10 cellular contexts compared by ENCODE assay signal in genomic region chr16:24989417-24989978, GRCh38. TPM values are rescaled to one million over a fixed set of nuclear protein-coding genes. Genes with fewer than 3 reads are reported as not detected.
DNase-seq lines count a peak whose midpoint lies in the region; ATAC-seq and TF ChIP-seq lines count a peak whose summit lies in the region.
"Had no signal": no experiment of that assay in that cellular context is flagged by ENCODE, and none has a peak within 500 bp of the region (broad histone marks: within the 10 kb centered on the region; RNA-seq: fewer than 3 reads in every experiment).

No MANE protein-coding gene starts in this region.

- peaks cover 24% of the 10 kb centered on the region for H3K4me1 ChIP-seq in CD4-positive, CD25-positive, alpha-beta regulatory T cell (ENCODE audit: control insufficient read depth, insufficient read depth, low read length, poor library complexity, severe bottlenecking)
- H3K4me1 ChIP-seq in SJCRH30: peaks cover 32% of the 10 kb centered on the region
- H3K4me1 ChIP-seq in skeletal muscle tissue (ENCODE audit: control insufficient read depth in 3 of 3, insufficient read depth in 3 of 3, low read length in 3 of 3): peaks cover 74 to 87% (median 76%) of the 10 kb centered on the region in 3 donors

- no peak for ATAC-seq in CD4-positive, CD25-positive, alpha-beta regulatory T cell (ENCODE audit: low read depth in 2 of 2)

- H3K9ac ChIP-seq in skeletal muscle tissue (ENCODE audit: low read depth in 1 of 3, low read length in 3 of 3): peak overlapping the region in 1 of 3 donors; percentile 76

- H3K36me3 ChIP-seq in CD4-positive, CD25-positive, alpha-beta regulatory T cell (ENCODE audit: control insufficient read depth, insufficient read depth, low read length): no peaks in the 10 kb centered on the region
- H3K36me3 ChIP-seq in SJCRH30: no peaks in the 10 kb centered on the region
- no peaks in the 10 kb centered on the region for H3K36me3 ChIP-seq in skeletal muscle tissue (ENCODE audit: control insufficient read depth in 3 of 3, insufficient read depth in 3 of 3, low read length in 3 of 3)

- no peaks in the 10 kb centered on the region for H3K27me3 Mint-ChIP-seq in CD4-positive, CD25-positive, alpha-beta regulatory T cell

- H3K27me3 ChIP-seq in CD4-positive, CD25-positive, alpha-beta regulatory T cell (ENCODE audit: control insufficient read depth, insufficient read depth, low read length): no peaks in the 10 kb centered on the region
- H3K27me3 ChIP-seq in SJCRH30 (no peaks in the 10 kb centered on the region), skeletal muscle tissue (ENCODE audit: control insufficient read depth in 3 of 3, insufficient read depth in 3 of 3, low read length in 3 of 3) (no peaks in the 10 kb centered on the region)

- no peak overlapping the region for H3K4me3 ChIP-seq in CD4-positive, CD25-positive, alpha-beta regulatory T cell (ENCODE audit: low read depth, low read length)
- H3K4me3 ChIP-seq in SJCRH30: no peak overlapping the region
- H3K4me3 ChIP-seq in fibroblast of the aortic adventitia (ENCODE audit: low read depth, low read length): no peak overlapping the region
- no peak overlapping the region for H3K4me3 ChIP-seq in skeletal muscle tissue (ENCODE audit: low read length in 3 of 3)

- no peak for TF ChIP-seq CTCF in fibroblast of the aortic adventitia (IDR thresholded peaks at IDR 0.05; ENCODE audit: insufficient read depth, low read length)

- H3K27ac ChIP-seq in CD4-positive, CD25-positive, alpha-beta regulatory T cell (ENCODE audit: insufficient read depth, low read length, poor library complexity, severe bottlenecking): no peak overlapping the region
- H3K27ac ChIP-seq in SJCRH30: 0 out of 2 replicates have a peak overlapping the region, but pooled peaks have one; percentile 72
- H3K27ac ChIP-seq in skeletal muscle tissue (ENCODE audit: low read depth, low read length): peak overlapping the region; percentile 78

- H3K4me3 Mint-ChIP-seq in CD4-positive, CD25-positive, alpha-beta regulatory T cell: no peak overlapping the region
- H3K4me3 Mint-ChIP-seq: T-helper 2 cell treated with Interferon-gamma antibody and Interleukin-4, amounts not matched to agents 5 μg/mL and 100 μg/mL, for 36 hours had no signal

- no peaks in the 10 kb centered on the region for H3K9me3 Mint-ChIP-seq in CD4-positive, CD25-positive, alpha-beta regulatory T cell
- H3K9me3 Mint-ChIP-seq: T-helper 2 cell treated with Interferon-gamma antibody and Interleukin-4, amounts not matched to agents 5 μg/mL and 100 μg/mL, for 36 hours had no signal

- peaks cover 8% of the 10 kb centered on the region for H3K36me3 Mint-ChIP-seq in CD4-positive, CD25-positive, alpha-beta regulatory T cell

- peak overlapping the region in 2 of 3 donors; percentile 66 to 79 for H3K27ac Mint-ChIP-seq in CD4-positive, CD25-positive, alpha-beta regulatory T cell
- H3K27ac Mint-ChIP-seq: T-helper 2 cell treated with Interferon-gamma antibody and Interleukin-4, amounts not matched to agents 5 μg/mL and 100 μg/mL, for 36 hours had no signal

- no peak for DNase-seq in CD4-positive, CD25-positive, alpha-beta regulatory T cell
- DNase-seq in SJCRH30: no peak
- DNase-seq in fibroblast of the aortic adventitia (ENCODE audit: low read depth): peak; percentile 66
- DNase-seq in NCI-H146 (lab: John Stamatoyannopoulos, UW): no peak
- no peak for DNase-seq in mesenteric fat pad (ENCODE audit: low spot score)
- no peak for DNase-seq in NCI-H2107 (lab: John Stamatoyannopoulos, UW)
- no peak for DNase-seq in 8988T
- DNase-seq: NCI-H345 had no signal

- peaks cover 34 to 90% (median 69%) of the 10 kb centered on the region in 4 donors for H3K4me1 Mint-ChIP-seq in CD4-positive, CD25-positive, alpha-beta regulatory T cell

- H3K9me3 ChIP-seq in CD4-positive, CD25-positive, alpha-beta regulatory T cell (ENCODE audit: control insufficient read depth in 2 of 2, low read length in 2 of 2): no peaks in the 10 kb centered on the region
- H3K9me3 ChIP-seq in SJCRH30 (replicated peaks) (no peaks in the 10 kb centered on the region), skeletal muscle tissue (ENCODE audit: control insufficient read depth in 3 of 3, low read length in 3 of 3) (no peaks in the 10 kb centered on the region)

RNA-seq across cellular contexts. Expression of gene ARHGAP17, which starts 25.7 kb away (rescaled TPM):
- 87.7 TPM for total RNA-seq in CD4-positive, CD25-positive, alpha-beta regulatory T cell
- 10 to 100 TPM; 22.0 to 36.7 (median 29.0) TPM for polyA plus RNA-seq in CD4-positive, CD25-positive, alpha-beta regulatory T cell
- 24.6 and 25.0 TPM in 2 replicates for total RNA-seq in SJCRH30 (2014; rRNA removed; shearing (Covaris generic))
- 54.0 and 72.9 TPM in 2 replicates for total RNA-seq in fibroblast of the aortic adventitia (ENCODE audit: low replicate concordance)
- 17.2 TPM for total RNA-seq in skeletal muscle tissue
- 96.0 TPM for total RNA-seq in mesenteric fat pad
